Comparison of ENCODE assay signal across 20 cellular contexts in the genomic region with DNA sequence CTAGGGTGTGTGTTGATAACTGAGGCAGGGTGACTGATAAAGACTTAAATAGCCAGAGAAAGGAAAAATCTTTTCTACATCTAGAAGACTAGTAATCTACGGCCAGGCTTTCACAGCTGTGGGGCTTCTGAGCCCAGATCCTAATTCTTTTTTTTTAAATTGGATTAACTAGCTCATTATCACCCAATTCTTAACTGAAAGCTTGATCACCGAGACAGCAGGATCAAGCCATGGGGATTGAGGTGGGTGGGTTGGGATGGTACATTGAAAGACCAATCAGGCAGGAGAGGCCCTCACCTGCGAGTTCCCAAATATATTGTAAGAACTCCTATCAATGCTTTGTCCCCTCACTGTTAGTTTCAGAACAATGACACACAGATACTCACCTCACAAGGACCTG. TPM values are rescaled to one million over a fixed set of nuclear protein-coding genes. Genes with fewer than 3 reads are reported as not detected.
DNase-seq lines count a peak whose midpoint lies in the region; ATAC-seq, FAIRE-seq and TF ChIP-seq lines count a peak whose summit lies in the region.
"Had no signal": no experiment of that assay in that cellular context is flagged by ENCODE, and none has a peak within 500 bp of the region (broad histone marks: within the 10 kb centered on the region; RNA-seq: fewer than 3 reads in every experiment).

No MANE protein-coding gene starts in this region.

- H3K27me3 Mint-ChIP-seq in endodermal cell (ENCODE audit: insufficient read depth), result peaks cover 4% of the 10 kb centered on the region
- peaks cover 3% of the 10 kb centered on the region for H3K27me3 Mint-ChIP-seq in neural progenitor cell (ENCODE audit: insufficient read depth, low read depth)
- H3K27me3 Mint-ChIP-seq in CD4-positive, alpha-beta T cell, result no peaks in the 10 kb centered on the region
- H3K27me3 Mint-ChIP-seq: CD8-positive, alpha-beta memory T cell had no signal

- no peaks in the 10 kb centered on the region for H3K36me3 Mint-ChIP-seq in endodermal cell (ENCODE audit: low read depth)
- no peaks in the 10 kb centered on the region for H3K36me3 Mint-ChIP-seq in neural progenitor cell
- no peaks in the 10 kb centered on the region for H3K36me3 Mint-ChIP-seq in CD4-positive, alpha-beta T cell (ENCODE audit: low read depth)
- H3K36me3 Mint-ChIP-seq: CD8-positive, alpha-beta memory T cell had no signal

- H3K27ac ChIP-seq in cardiac muscle cell (peak overlapping the region; percentile 82), right atrium auricular region (peak overlapping the region in 1 of 2 donors; percentile 30), endodermal cell (ENCODE audit: low read depth, low read length) (no peak overlapping the region), neural progenitor cell (no peak overlapping the region), mammary epithelial cell (ENCODE audit: insufficient read depth, low read depth, low read length) (no peak overlapping the region), HepG2 (ENCODE audit: extremely low read length, insufficient read depth, low read length) (no peak overlapping the region)
- no peak overlapping the region for H3K27ac ChIP-seq in CD4-positive, alpha-beta T cell (ENCODE audit: low read depth, low read length)
- H3K27ac ChIP-seq: 22Rv1, A549, BLaER1 had no signal

- H3K4me1 ChIP-seq in cardiac muscle cell (ENCODE audit: low read depth), result peaks cover 68% of the 10 kb centered on the region
- H3K4me1 ChIP-seq in right atrium auricular region, result peaks cover 0 to 32% of the 10 kb centered on the region in 2 donors
- H3K4me1 ChIP-seq in endodermal cell (ENCODE audit: control insufficient read depth, insufficient read depth, low read length), result peaks cover 43% of the 10 kb centered on the region
- peaks cover 18% of the 10 kb centered on the region for H3K4me1 ChIP-seq in neural progenitor cell
- H3K4me1 ChIP-seq in mammary epithelial cell (ENCODE audit: insufficient read depth, low read length), result peaks cover 27% of the 10 kb centered on the region
- peaks cover 37% of the 10 kb centered on the region for H3K4me1 ChIP-seq in HepG2 (ENCODE audit: insufficient read depth, low read length)

- no peak for FAIRE-seq in HepG2 (lab: Jason Lieb, UNC)
- FAIRE-seq: A549, GM12892, GM18507, H54, HTR-8/SVneo had no signal

- POLR2A ChIA-PET in CD4-positive, alpha-beta T cell (lab: Charles Lee), result interaction anchor here (2.4 kb wide), 1 partner anchor 20 kb away, joined by 29 read pairs; a partner anchor contains a TSS
- POLR2A ChIA-PET in HepG2 (lab: Yijun Ruan, JAX), result no interaction called here

- in situ Hi-C loops in mammary epithelial cell (cut with MboI; ENCODE audit: low sequenced_read_pairs in 2 of 2) (no loop called here), HepG2 (cut with HindIII; ENCODE audit: extremely low pct_ligation_motif_present, low pct_unique_long_range_greater_than_20kb) (no loop called here)

- 29 to 80% methylated on average over 1 to 2 of the region's 3 CpGs for WGBS in endodermal cell (ENCODE audit: insufficient coverage in 1 of 2, insufficient read length in 1 of 2), 2 experiments
- WGBS in mammary epithelial cell (ENCODE audit: low coverage, missing lambda C conversion rate), result 97% methylated on average over 3 of the region's 3 CpGs
- WGBS in HepG2 (ENCODE audit: low lambda C conversion rate), result 98% methylated on average over 3 of the region's 3 CpGs

- TF ChIP-seq POLR2A in HepG2 (IDR thresholded peaks at IDR 0.05; ENCODE audit: insufficient read depth in 1 of 2, low read depth in 2 of 2, low read length in 2 of 2), result no peak

- intact Hi-C loops in CD4-positive, alpha-beta T cell (cut with DNase I, micrococcal nuclease), result no loop called here
- intact Hi-C loops in mammary epithelial cell (cut with micrococcal nuclease) (no loop called here), HepG2 (cut with micrococcal nuclease; ENCODE audit: unreplicated experiment) (no loop called here)

- peak overlapping the region; percentile 6 for H3K4me3 Mint-ChIP-seq in endodermal cell
- no peak overlapping the region for H3K4me3 Mint-ChIP-seq in neural progenitor cell
- no peak overlapping the region for H3K4me3 Mint-ChIP-seq in CD4-positive, alpha-beta T cell
- H3K4me3 Mint-ChIP-seq: CD8-positive, alpha-beta memory T cell; GM23338 had no signal

- H3K27ac Mint-ChIP-seq in endodermal cell (peak overlapping the region; percentile 25), neural progenitor cell (no peak overlapping the region)
- no peak overlapping the region for H3K27ac Mint-ChIP-seq in CD4-positive, alpha-beta T cell
- H3K27ac Mint-ChIP-seq: GM23338 had no signal

- H3K4me1 Mint-ChIP-seq in endodermal cell, result peaks cover 61% of the 10 kb centered on the region
- peaks cover 13% of the 10 kb centered on the region for H3K4me1 Mint-ChIP-seq in neural progenitor cell
- peaks cover 4% of the 10 kb centered on the region for H3K4me1 Mint-ChIP-seq in CD4-positive, alpha-beta T cell (ENCODE audit: low read depth)

- TF ChIP-seq CTCF in cardiac muscle cell (IDR thresholded peaks at IDR 0.05; ENCODE audit: low read depth, low read length) (no peak), right atrium auricular region (IDR thresholded peaks at IDR 0.05) (no peak), endodermal cell (conservative IDR thresholded peaks at IDR 0.05) (no peak), neural progenitor cell (IDR thresholded peaks at IDR 0.05) (no peak), mammary epithelial cell (conservative IDR thresholded peaks at IDR 0.05 in 1 of 2, IDR thresholded peaks at IDR 0.05 in 1 of 2; ENCODE audit: extremely low read depth in 1 of 2, insufficient read depth in 1 of 2, low read depth in 1 of 2, low read length in 2 of 2) (no peak), HepG2 (CRISPR knock-in tag; IDR thresholded peaks at IDR 0.05) (no peak)
- TF ChIP-seq CTCF in CD4-positive, alpha-beta T cell (IDR thresholded peaks at IDR 0.05), result no peak

- H3K4me3 ChIP-seq in cardiac muscle cell (no peak overlapping the region), right atrium auricular region (no peak overlapping the region), endodermal cell (ENCODE audit: low read length) (no peak overlapping the region), neural progenitor cell (no peak overlapping the region), mammary epithelial cell (replicated peaks in 1 of 3; ENCODE audit: insufficient read depth in 1 of 3, low read depth in 2 of 3, low read length in 3 of 3) (no peak overlapping the region), HepG2 (replicated peaks in 1 of 3; ENCODE audit: insufficient read depth in 1 of 3, low read depth in 2 of 3, low read length in 3 of 3) (no peak overlapping the region)
- H3K4me3 ChIP-seq: A549, BLaER1, GM23338 had no signal

- H3K36me3 ChIP-seq in cardiac muscle cell (no peaks in the 10 kb centered on the region), right atrium auricular region (no peaks in the 10 kb centered on the region), endodermal cell (ENCODE audit: control insufficient read depth, insufficient read depth, low read length) (no peaks in the 10 kb centered on the region), neural progenitor cell (no peaks in the 10 kb centered on the region), mammary epithelial cell (ENCODE audit: insufficient read depth, low read length) (no peaks in the 10 kb centered on the region), HepG2 (replicated peaks in 1 of 2; ENCODE audit: control insufficient read depth in 1 of 2, insufficient read depth in 2 of 2, low read length in 2 of 2) (no peaks in the 10 kb centered on the region)
- H3K36me3 ChIP-seq: BLaER1 had no signal

- H3K27me3 ChIP-seq in cardiac muscle cell, result no peaks in the 10 kb centered on the region
- H3K27me3 ChIP-seq in right atrium auricular region, result no peaks in the 10 kb centered on the region
- H3K27me3 ChIP-seq in endodermal cell (ENCODE audit: control insufficient read depth, insufficient read depth, low read length, poor library complexity, severe bottlenecking), result peaks cover 10% of the 10 kb centered on the region
- H3K27me3 ChIP-seq in neural progenitor cell, result no peaks in the 10 kb centered on the region
- no peaks in the 10 kb centered on the region for H3K27me3 ChIP-seq in CD4-positive, alpha-beta T cell (ENCODE audit: control insufficient read depth, insufficient read depth, low read length)
- no peaks in the 10 kb centered on the region for H3K27me3 ChIP-seq in mammary epithelial cell (ENCODE audit: insufficient read depth, low read length)
- H3K27me3 ChIP-seq in HepG2 (ENCODE audit: control insufficient read depth in 1 of 2, insufficient read depth in 2 of 2, low read length in 2 of 2), result no peaks in the 10 kb centered on the region
- H3K27me3 ChIP-seq: BLaER1 had no signal

- H3K9ac ChIP-seq in endodermal cell (ENCODE audit: extremely low read depth, low read length, poor library complexity, severe bottlenecking) (no peak overlapping the region), neural progenitor cell (no peak overlapping the region), mammary epithelial cell (ENCODE audit: insufficient read depth, low read length) (no peak overlapping the region), HepG2 (ENCODE audit: insufficient read depth, low read depth, low read length) (no peak overlapping the region)
- H3K9ac ChIP-seq: BLaER1 had no signal

- TF ChIP-seq RAD21 in HepG2 (CRISPR knock-in tag; IDR thresholded peaks at IDR 0.05), result no peak

- no peaks in the 10 kb centered on the region for H3K9me3 Mint-ChIP-seq in endodermal cell
- H3K9me3 Mint-ChIP-seq in neural progenitor cell, result no peaks in the 10 kb centered on the region
- no peaks in the 10 kb centered on the region for H3K9me3 Mint-ChIP-seq in CD4-positive, alpha-beta T cell
- H3K9me3 Mint-ChIP-seq: CD8-positive, alpha-beta memory T cell; GM23338 had no signal

- CTCF ChIA-PET in CD4-positive, alpha-beta T cell (lab: Charles Lee), result no interaction called here
- CTCF ChIA-PET in mammary epithelial cell (lab: Charles Lee; ENCODE audit: low non-redundant PET), result no interaction called here
- CTCF ChIA-PET in HepG2 (lab: Yijun Ruan, JAX; ENCODE audit: low intra/inter-chr PET ratio, low total read pairs), result no interaction called here

- H3K4me2 ChIP-seq in neural progenitor cell (peak overlapping the region; percentile 57), mammary epithelial cell (ENCODE audit: insufficient read depth, low read depth, low read length) (no peak overlapping the region), HepG2 (ENCODE audit: low read depth, low read length) (no peak overlapping the region)
- H3K4me2 ChIP-seq: A549, BLaER1, GM23338 had no signal

- H3K79me2 ChIP-seq in neural progenitor cell (ENCODE audit: low read depth) (no peaks in the 10 kb centered on the region), mammary epithelial cell (ENCODE audit: insufficient read depth, low read length) (no peaks in the 10 kb centered on the region), HepG2 (ENCODE audit: insufficient read depth, low read length) (no peaks in the 10 kb centered on the region)

- BruUV-seq in mammary epithelial cell (replicated peaks; lab: Mats Ljungman, UMichigan) (no TSS peak), HepG2 (replicated peaks; lab: Mats Ljungman, UMichigan) (no TSS peak)

- no peak overlapping the region for H2AFZ ChIP-seq in neural progenitor cell (replicated peaks)
- no peak overlapping the region for H2AFZ ChIP-seq in mammary epithelial cell (ENCODE audit: low read depth, low read length)
- no peak overlapping the region for H2AFZ ChIP-seq in HepG2 (ENCODE audit: low read length)
- H2AFZ ChIP-seq: GM23338 had no signal

- H4K20me1 ChIP-seq in neural progenitor cell (ENCODE audit: low read depth), result peaks cover 3% of the 10 kb centered on the region
- H4K20me1 ChIP-seq in mammary epithelial cell (ENCODE audit: insufficient read depth, low read length), result no peaks in the 10 kb centered on the region
- no peaks in the 10 kb centered on the region for H4K20me1 ChIP-seq in HepG2 (ENCODE audit: insufficient read depth, low read length)
- H4K20me1 ChIP-seq: BLaER1 had no signal

- dilution Hi-C loops in mammary epithelial cell (cut with HindIII; ENCODE audit: low sequenced_read_pairs), result no loop called here

- TF ChIP-seq EP300 in HepG2 (IDR thresholded peaks at IDR 0.05; ENCODE audit: low read depth in 2 of 2, low read length in 2 of 2) (no peak), HepG2 (CRISPR knock-in tag; IDR thresholded peaks at IDR 0.05; ENCODE audit: borderline replicate concordance) (no peak)

- no peak for ATAC-seq in CD4-positive, alpha-beta T cell (ENCODE audit: poor library complexity)
- no peak for ATAC-seq in HepG2
- ATAC-seq: A549, GM23338 had no signal

- no peaks in the 10 kb centered on the region for H3K9me3 ChIP-seq in cardiac muscle cell (ENCODE audit: low read depth)
- H3K9me3 ChIP-seq in right atrium auricular region, result no peaks in the 10 kb centered on the region
- H3K9me3 ChIP-seq in endodermal cell (ENCODE audit: control insufficient read depth, low read length), result no peaks in the 10 kb centered on the region
- no peaks in the 10 kb centered on the region for H3K9me3 ChIP-seq in neural progenitor cell (ENCODE audit: low read depth)
- no peaks in the 10 kb centered on the region for H3K9me3 ChIP-seq in CD4-positive, alpha-beta T cell (ENCODE audit: control insufficient read depth, low read length)
- H3K9me3 ChIP-seq in mammary epithelial cell (replicated peaks; ENCODE audit: insufficient read depth, low read length), result no peaks in the 10 kb centered on the region
- H3K9me3 ChIP-seq in HepG2 (ENCODE audit: low read length), result no peaks in the 10 kb centered on the region
- H3K9me3 ChIP-seq: A549, BLaER1 had no signal

- H3F3A ChIP-seq in neural progenitor cell (ENCODE audit: low read depth), result no peaks in the 10 kb centered on the region

- DNase-seq in cardiac muscle cell (ENCODE audit: low read depth in 1 of 2, low spot score in 1 of 2), result no peak
- no peak for DNase-seq in right atrium auricular region (ENCODE audit: low spot score)
- peak; percentile 94 for DNase-seq in NCI-H82 (lab: John Stamatoyannopoulos, UW)
- DNase-seq in endodermal cell, result peak; percentile 77
- peak; percentile 46 for DNase-seq in neural progenitor cell (ENCODE audit: low spot score)
- no peak for DNase-seq in CD4-positive, alpha-beta T cell
- DNase-seq in mammary epithelial cell, result no peak
- DNase-seq in HepG2 (ENCODE audit: low spot score), result no peak
- DNase-seq: CD8-positive, alpha-beta memory T cell; DMS153; GDM1; HCEC 1CT had no signal

RNA-seq across cellular contexts. Expression of a gene that starts 20.0 kb away (rescaled TPM):
- total RNA-seq in cardiac muscle cell (56.6 and 70.0 TPM in 2 replicates), right atrium auricular region (10 to 100 TPM; 68.2 to 84.1 TPM), endodermal cell (10 to 100 TPM; 59.0 to 59.1 TPM), neural progenitor cell (ENCODE audit: low replicate concordance) (13.9 and 17.7 TPM in 2 replicates), mammary epithelial cell (100 to 1,000 TPM in 1 of 2 donors, 10 to 100 TPM in 1; 88.7 to 112 TPM), HepG2 (2016; rRNA removed; fragmentation: Illumina TruSeq; extraction: Trizol) (84.6 and 136 TPM in 2 replicates)
- polyA plus RNA-seq in cardiac muscle cell (84.5 and 90.5 TPM in 2 replicates), mammary epithelial cell (107 TPM), HepG2 (2011; rRNA removed) (138 and 215 TPM in 2 replicates)
- 46.2 TPM for polyA plus RNA-seq in endodermal cell (2013, experiment 1 of 2)
- polyA plus RNA-seq in endodermal cell (2013, experiment 2 of 2), result 49.2 TPM
- total RNA-seq in CD4-positive, alpha-beta T cell, result 10 to 100 TPM; 53.3 to 57.8 TPM
- polyA minus RNA-seq in mammary epithelial cell, result 116 TPM
- total RNA-seq in HepG2 (2016; cell fraction: cytosol; rRNA removed; fragmentation: Illumina TruSeq; extraction: Trizol; ENCODE audit: low read depth), result 93.0 and 99.3 TPM in 2 replicates
- total RNA-seq in HepG2 (2016; cell fraction: insoluble cytoplasmic fraction; rRNA removed; fragmentation: Illumina TruSeq; extraction: Trizol), result 80.6 and 139 TPM in 2 replicates
- total RNA-seq in HepG2 (2016; cell fraction: membrane; rRNA removed; fragmentation: Illumina TruSeq; extraction: Trizol), result 85.8 and 94.3 TPM in 2 replicates
- 92.5 and 95.6 TPM in 2 replicates for total RNA-seq in HepG2 (2016; cell fraction: nucleus; rRNA removed; fragmentation: Illumina TruSeq; extraction: Trizol)
- 94.2 and 119 TPM in 2 replicates for polyA plus RNA-seq in HepG2 (2011; cell fraction: cytosol; rRNA removed)
- polyA plus RNA-seq in HepG2 (2011; cell fraction: nucleus; rRNA removed), result 66.9 and 70.1 TPM in 2 replicates
- 104 and 115 TPM in 2 replicates for polyA plus RNA-seq in HepG2 (2012)
- 17.6 and 20.3 TPM in 2 replicates for polyA plus RNA-seq in HepG2 (2016; cell fraction: cytosol; fragmentation: Illumina TruSeq; extraction: Trizol; ENCODE audit: low read depth)
- 211 and 217 TPM in 2 replicates for polyA plus RNA-seq in HepG2 (2016; cell fraction: insoluble cytoplasmic fraction; fragmentation: Illumina TruSeq; extraction: Trizol; ENCODE audit: low read depth)
- 41.9 and 49.1 TPM in 2 replicates for polyA plus RNA-seq in HepG2 (2016; cell fraction: membrane; fragmentation: Illumina TruSeq; extraction: Trizol; ENCODE audit: low read depth)
- polyA plus RNA-seq in HepG2 (2016; cell fraction: nucleus; fragmentation: Illumina TruSeq; extraction: Trizol; ENCODE audit: insufficient read depth, low read depth), result 168 and 175 TPM in 2 replicates
- polyA minus RNA-seq in HepG2 (2011; rRNA and poly(A)+ RNA removed; ENCODE audit: low replicate concordance), result 157 and 264 TPM in 2 replicates
- polyA minus RNA-seq in HepG2 (2011; cell fraction: cytosol; rRNA and poly(A)+ RNA removed), result 128 and 137 TPM in 2 replicates
- 140 and 141 TPM in 2 replicates for polyA minus RNA-seq in HepG2 (2011; cell fraction: nucleus; rRNA and poly(A)+ RNA removed)

Comparison
In these comparisons a context has a peak if more than half of its experiments do, and no peak if none do; other contexts are left out.
1. DNase-seq: peak in NCI-H82 (single experiment), endodermal cell (single experiment) and neural progenitor cell (single experiment); none in cardiac muscle cell (0 of 2), right atrium auricular region (single experiment), CD4-positive, alpha-beta T cell (0 of 10), mammary epithelial cell (single experiment) and HepG2 (single experiment).